In genomic region chr21:35048706-35049617, GRCh38 we compare ENCODE assay signal across 8 cellular contexts.
DNase-seq lines count a peak whose midpoint lies in the region; ATAC-seq lines count a peak whose summit lies in the region.

Gene RUNX1, minus strand, starts transcription at chr21:35049302.

- DNase-seq in AG08395 (ENCODE audit: low spot score), result peak; percentile 54
- DNase-seq in T-helper 1 cell, result peak; percentile 46 to 96 (median 67)
- peak; percentile 96 for DNase-seq in amniotic epithelial cell (ENCODE audit: low read depth)
- peak; percentile 93 for DNase-seq in kidney tubule cell (ENCODE audit: low spot score)
- peak; percentile 59 for DNase-seq in stimulated activated CD8-positive, alpha-beta memory T cell treated with anti-CD3 and anti-CD28 coated beads, Interleukin-12 subunit alpha, Interleukin-12 subunit beta, amount 100 ng/mL, for 24 hours (ENCODE audit: extremely low read depth)
- DNase-seq in DMS153 treated with DMSO at 0.1 percent for 48 hours (lab: John Stamatoyannopoulos, UW; ENCODE audit: unreplicated experiment), result no peak

- ATAC-seq in GM19328 (IDR thresholded peaks at IDR 0.05; ENCODE audit: unreplicated experiment), result peak; percentile 56
- peak; percentile 45 for ATAC-seq in HG03442 (IDR thresholded peaks at IDR 0.05; ENCODE audit: unreplicated experiment)
